In the genomic region with DNA sequence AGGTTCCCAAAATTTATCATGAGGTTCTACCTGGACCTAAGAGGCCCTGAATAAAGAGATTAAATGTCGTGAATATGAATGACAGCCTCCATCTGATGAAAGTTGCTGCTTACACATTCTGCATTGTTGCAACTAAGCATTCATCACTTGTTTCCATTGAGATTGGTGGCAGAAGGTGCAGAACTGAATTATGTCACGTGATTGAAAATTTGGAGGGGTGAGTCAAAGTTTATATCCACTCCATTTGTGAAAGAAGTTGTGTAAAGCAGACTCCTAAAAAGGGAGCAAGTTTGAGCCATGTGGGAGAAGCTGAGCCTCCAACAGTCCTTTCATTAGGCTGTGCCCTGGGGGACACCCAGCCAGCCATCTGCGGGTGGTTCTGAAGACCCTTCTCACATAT, we compare ENCODE assay signal across 22 cellular contexts. TPM values are rescaled to one million over a fixed set of nuclear protein-coding genes. Genes with fewer than 3 reads are reported as not detected.
DNase-seq lines count a peak whose midpoint lies in the region; ATAC-seq, FAIRE-seq and TF ChIP-seq lines count a peak whose summit lies in the region.
"Had no signal": no experiment of that assay in that cellular context is flagged by ENCODE, and none has a peak within 500 bp of the region (broad histone marks: within the 10 kb centered on the region; RNA-seq: fewer than 3 reads in every experiment).

No MANE protein-coding gene starts in this region.

- POLR2A ChIA-PET in K562 (lab: Yijun Ruan, JAX), result interaction anchor here (0.5 to 0.8 kb wide), 2 partner anchors 10 to 947 kb away, joined by 3 read pairs; no protein-coding TSS in a partner anchor
- POLR2A ChIA-PET in activated CD4-positive, alpha-beta memory T cell treated with anti-CD3 and anti-CD28 coated beads, Interleukin-2, amount 10 ng/mL, durations not matched to agents 7 days and 5 days (lab: Charles Lee), result no interaction called here

- H3K18ac ChIP-seq in neuronal stem cell (ENCODE audit: low read length), result no peak overlapping the region

- FAIRE-seq in K562 (lab: Jason Lieb, UNC), result no peak
- FAIRE-seq: A549, D721Med, G401.6, GM12891, GM19239 had no signal

- BruUV-seq in K562 (replicated peaks; lab: Mats Ljungman, UMichigan), result no TSS peak

- H4K20me1 ChIP-seq in K562 (replicated peaks; ENCODE audit: control insufficient read depth, insufficient read depth, low read length), result no peaks in the 10 kb centered on the region
- H4K20me1 ChIP-seq: BLaER1 treated with 17β-estradiol and CSF1 and Interleukin-3, amounts not matched to agents 10 nM and 100 nM had no signal

- no peak overlapping the region for H3K4me3 Mint-ChIP-seq in activated CD8-positive, alpha-beta memory T cell treated with anti-CD3 and anti-CD28 coated beads, Interleukin-2, amount 10 ng/mL, durations not matched to agents 7 days and 5 days
- H3K4me3 Mint-ChIP-seq in activated CD4-positive, alpha-beta memory T cell treated with anti-CD3 and anti-CD28 coated beads, Interleukin-2, amount 10 ng/mL, durations not matched to agents 7 days and 5 days, result no peak overlapping the region
- H3K4me3 Mint-ChIP-seq: B cell; CD4-positive, alpha-beta T cell; CD8-positive, alpha-beta T cell had no signal

- H3K9me3 Mint-ChIP-seq in activated CD8-positive, alpha-beta memory T cell treated with anti-CD3 and anti-CD28 coated beads, Interleukin-2, amount 10 ng/mL, durations not matched to agents 7 days and 5 days (ENCODE audit: low read depth), result no peaks in the 10 kb centered on the region
- H3K9me3 Mint-ChIP-seq in activated CD4-positive, alpha-beta memory T cell treated with anti-CD3 and anti-CD28 coated beads, Interleukin-2, amount 10 ng/mL, durations not matched to agents 7 days and 5 days, result peaks cover 6% of the 10 kb centered on the region

- no peaks in the 10 kb centered on the region for H3K36me3 ChIP-seq in K562 (ENCODE audit: control insufficient read depth, insufficient read depth, low read length)
- H3K36me3 ChIP-seq in neuronal stem cell (replicated peaks in 1 of 2; ENCODE audit: control insufficient read depth in 2 of 2, insufficient read depth in 2 of 2, low read length in 2 of 2), result no peaks in the 10 kb centered on the region
- H3K36me3 ChIP-seq: BLaER1 treated with 17β-estradiol and CSF1 and Interleukin-3, amounts not matched to agents 10 nM and 100 nM had no signal

- H2AK5ac ChIP-seq in neuronal stem cell (ENCODE audit: low read depth, low read length), result peak overlapping the region; percentile 30

- H3K27ac Mint-ChIP-seq in activated CD8-positive, alpha-beta memory T cell treated with anti-CD3 and anti-CD28 coated beads, Interleukin-2, amount 10 ng/mL, durations not matched to agents 7 days and 5 days, result no peak overlapping the region
- H3K27ac Mint-ChIP-seq in activated CD4-positive, alpha-beta memory T cell treated with anti-CD3 and anti-CD28 coated beads, Interleukin-2, amount 10 ng/mL, durations not matched to agents 7 days and 5 days, result no peak overlapping the region
- H3K27ac Mint-ChIP-seq: B cell; CD4-positive, alpha-beta T cell; CD8-positive, alpha-beta T cell had no signal

- H3K36me3 Mint-ChIP-seq in activated CD8-positive, alpha-beta memory T cell treated with anti-CD3 and anti-CD28 coated beads, Interleukin-2, amount 10 ng/mL, durations not matched to agents 7 days and 5 days, result no peaks in the 10 kb centered on the region
- no peaks in the 10 kb centered on the region for H3K36me3 Mint-ChIP-seq in activated CD4-positive, alpha-beta memory T cell treated with anti-CD3 and anti-CD28 coated beads, Interleukin-2, amount 10 ng/mL, durations not matched to agents 7 days and 5 days (ENCODE audit: low read depth)
- H3K36me3 Mint-ChIP-seq: CD8-positive, alpha-beta T cell had no signal

- H3K27me3 ChIP-seq in K562 (ENCODE audit: control insufficient read depth in 2 of 2, insufficient read depth in 2 of 2, low read length in 2 of 2) (peaks cover 2 to 16% of the 10 kb centered on the region in 2 experiments; a peak in 3 of 5 replicates), neuronal stem cell (ENCODE audit: control insufficient read depth in 3 of 3, insufficient read depth in 3 of 3, low read depth in 1 of 3, low read length in 3 of 3) (peaks cover 0 to 15% (median 0%) of the 10 kb centered on the region in 3 experiments)

- H2BK5ac ChIP-seq in neuronal stem cell (ENCODE audit: low read length), result no peak overlapping the region

- no peak overlapping the region for H3K27ac ChIP-seq in K562 (ENCODE audit: extremely low read depth, low read depth, low read length)
- H3K27ac ChIP-seq in neuronal stem cell (replicated peaks; ENCODE audit: low read length), result no peak overlapping the region
- H3K27ac ChIP-seq: 22Rv1; A549; BLaER1 treated with 17β-estradiol and CSF1 and Interleukin-3, amounts not matched to agents 10 nM and 100 nM; C4-2B had no signal

- H3K4me3 ChIP-seq in K562, result no peak overlapping the region
- H3K4me3 ChIP-seq in neuronal stem cell (ENCODE audit: low read length in 2 of 2), result no peak overlapping the region
- H3K4me3 ChIP-seq: A549; BLaER1 treated with 17β-estradiol and CSF1 and Interleukin-3, amounts not matched to agents 10 nM and 100 nM had no signal

- no peaks in the 10 kb centered on the region for H3K79me1 ChIP-seq in neuronal stem cell (ENCODE audit: low read depth, low read length)

- no peak for ATAC-seq in activated CD8-positive, alpha-beta memory T cell treated with anti-CD3 and anti-CD28 coated beads, Interleukin-2, amount 10 ng/mL, durations not matched to agents 7 days and 5 days
- ATAC-seq in K562, result no peak
- ATAC-seq: A549; CD8-positive, alpha-beta T cell had no signal

- H3K79me2 ChIP-seq in K562 (ENCODE audit: control insufficient read depth, insufficient read depth, low read length), result no peaks in the 10 kb centered on the region

- in situ Hi-C loops in K562 (cut with MboI), result no loop called here

- peaks cover 33% of the 10 kb centered on the region for H3K27me3 Mint-ChIP-seq in activated CD8-positive, alpha-beta memory T cell treated with anti-CD3 and anti-CD28 coated beads, Interleukin-2, amount 10 ng/mL, durations not matched to agents 7 days and 5 days
- H3K27me3 Mint-ChIP-seq in activated CD4-positive, alpha-beta memory T cell treated with anti-CD3 and anti-CD28 coated beads, Interleukin-2, amount 10 ng/mL, durations not matched to agents 7 days and 5 days, result peaks cover 42% of the 10 kb centered on the region

- no peaks in the 10 kb centered on the region for H3K9me1 ChIP-seq in K562 (ENCODE audit: control insufficient read depth, insufficient read depth, low read length)

- TF ChIP-seq EP300 in K562 (IDR thresholded peaks at IDR 0.05; ENCODE audit: low read length), result no peak

- no peak overlapping the region for H3K4ac ChIP-seq in neuronal stem cell (ENCODE audit: low read length)

- 9% methylated on average over 3 of the region's 3 CpGs for WGBS in K562 (ENCODE audit: insufficient coverage, low coverage, missing lambda C conversion rate)
- no CpG with 5 or more reads among the region's 3 CpGs for WGBS in neuronal stem cell (ENCODE audit: extremely low coverage in 2 of 2, insufficient read length in 2 of 2, insufficient replicate concordance in 1 of 2), 2 donors

- no peak overlapping the region for H2BK120ac ChIP-seq in neuronal stem cell (ENCODE audit: low read depth, low read length)

- no peak for TF ChIP-seq RAD21 in K562 (CRISPR knock-in tag; conservative IDR thresholded peaks at IDR 0.05 in 1 of 2, IDR thresholded peaks at IDR 0.05 in 1 of 2)

- H2AFZ ChIP-seq in K562 (ENCODE audit: low read depth, low read length) (no peak overlapping the region), neuronal stem cell (ENCODE audit: low read length) (no peak overlapping the region)

- no peak overlapping the region for H3K9ac ChIP-seq in K562 (ENCODE audit: insufficient read depth in 1 of 2, low read depth in 2 of 2, low read length in 2 of 2)
- no peak overlapping the region for H3K9ac ChIP-seq in neuronal stem cell (ENCODE audit: low read depth, low read length, poor library complexity)
- H3K9ac ChIP-seq: BLaER1 treated with 17β-estradiol and CSF1 and Interleukin-3, amounts not matched to agents 10 nM and 100 nM had no signal

- no peak overlapping the region for H3K23ac ChIP-seq in neuronal stem cell (ENCODE audit: low read depth, low read length, poor library complexity)

- peaks cover under 1% of the 10 kb centered on the region for H3K4me1 Mint-ChIP-seq in activated CD8-positive, alpha-beta memory T cell treated with anti-CD3 and anti-CD28 coated beads, Interleukin-2, amount 10 ng/mL, durations not matched to agents 7 days and 5 days
- H3K4me1 Mint-ChIP-seq in activated CD4-positive, alpha-beta memory T cell treated with anti-CD3 and anti-CD28 coated beads, Interleukin-2, amount 10 ng/mL, durations not matched to agents 7 days and 5 days, result peaks cover under 1% of the 10 kb centered on the region

- no peak for TF ChIP-seq CTCF in K562 (IDR thresholded peaks at IDR 0.05 in 2 of 3, conservative IDR thresholded peaks at IDR 0.05 in 1 of 3; ENCODE audit: insufficient read depth in 2 of 3, low read depth in 1 of 3, low read length in 3 of 3)

- H3K9me3 ChIP-seq in K562 (replicated peaks; ENCODE audit: control insufficient read depth, insufficient read depth, low read depth, low read length) (no peaks in the 10 kb centered on the region), neuronal stem cell (replicated peaks in 1 of 2; ENCODE audit: control insufficient read depth in 2 of 2, insufficient read depth in 1 of 2, low read depth in 1 of 2, low read length in 2 of 2) (peaks cover 2 to 10% of the 10 kb centered on the region in 2 donors)
- H3K9me3 ChIP-seq: A549, Caco-2 had no signal

- no peak overlapping the region for H2BK15ac ChIP-seq in neuronal stem cell (ENCODE audit: low read length)

- peaks cover 3 to 9% of the 10 kb centered on the region in 2 experiments; a peak in 2 of 5 replicates for H3K4me1 ChIP-seq in K562 (replicated peaks in 1 of 2; ENCODE audit: control insufficient read depth in 2 of 2, insufficient read depth in 2 of 2, low read length in 2 of 2)
- H3K4me1 ChIP-seq in neuronal stem cell (ENCODE audit: control insufficient read depth in 2 of 2, insufficient read depth in 1 of 2, low read depth in 1 of 2, low read length in 2 of 2), result peaks cover 0 to 2% of the 10 kb centered on the region in 2 donors
- H3K4me1 ChIP-seq: A549, Caco-2 had no signal

- no peak overlapping the region for H3K4me2 ChIP-seq in K562 (ENCODE audit: insufficient read depth, low read length)
- no peak overlapping the region for H3K4me2 ChIP-seq in neuronal stem cell (ENCODE audit: insufficient read depth, low read length, poor library complexity, severe bottlenecking)
- H3K4me2 ChIP-seq: A549 had no signal

- H2BK12ac ChIP-seq in neuronal stem cell (ENCODE audit: low read length), result no peak overlapping the region

- peak; percentile 30 for DNase-seq in activated CD8-positive, alpha-beta memory T cell treated with anti-CD3 and anti-CD28 coated beads, Interleukin-2, amount 50 U/mL, for 48 hours
- no peak for DNase-seq in activated CD8-positive, alpha-beta memory T cell treated with anti-CD3 and anti-CD28 coated beads, Interleukin-2, amount 10 ng/mL, durations not matched to agents 7 days and 5 days
- DNase-seq in K562 (ENCODE audit: extremely low read depth in 1 of 4, low spot score in 3 of 4), result no peak
- no peak for DNase-seq in neuronal stem cell (ENCODE audit: low spot score)
- DNase-seq in activated CD4-positive, alpha-beta memory T cell treated with anti-CD3 and anti-CD28 coated beads, Interleukin-2, amount 10 ng/mL, durations not matched to agents 7 days and 5 days, result no peak
- DNase-seq in kidney tubule cell (ENCODE audit: low spot score), result no peak
- DNase-seq: AML-193; Caco-2; Calu3; CD4-positive, alpha-beta T cell; CD8-positive, alpha-beta T cell; DMS79 treated with DMSO at 0.1 percent for 48 hours; GF-D8 had no signal

- no peak overlapping the region for H4K8ac ChIP-seq in neuronal stem cell (ENCODE audit: low read depth, low read length)

- CTCF ChIA-PET in activated CD8-positive, alpha-beta memory T cell treated with anti-CD3 and anti-CD28 coated beads, Interleukin-2, amount 10 ng/mL, durations not matched to agents 7 days and 5 days (lab: Charles Lee), result no interaction called here
- CTCF ChIA-PET in K562 (lab: Yijun Ruan, JAX; ENCODE audit: low intra/inter-chr PET ratio), result no interaction called here
- CTCF ChIA-PET in activated CD4-positive, alpha-beta memory T cell treated with anti-CD3 and anti-CD28 coated beads, Interleukin-2, amount 10 ng/mL, durations not matched to agents 7 days and 5 days (lab: Charles Lee), result no interaction called here

- no peak for TF ChIP-seq POLR2A in K562 (conservative IDR thresholded peaks at IDR 0.05)

- intact Hi-C loops in K562 (cut with micrococcal nuclease), result no loop called here

- no peak overlapping the region for H4K91ac ChIP-seq in neuronal stem cell (ENCODE audit: low read depth, low read length, poor library complexity)

- no peak overlapping the region for H3K14ac ChIP-seq in neuronal stem cell (ENCODE audit: low read length)

RNA-seq across cellular contexts. Expression of a gene that starts 4.9 kb away (rescaled TPM):
- 10 to 100 TPM; 15.2 to 17.4 TPM for total RNA-seq in activated CD8-positive, alpha-beta memory T cell treated with anti-CD3 and anti-CD28 coated beads, Interleukin-2, amount 10 ng/mL, durations not matched to agents 7 days and 5 days
- total RNA-seq in K562 (2011; cell fraction: chromatin; rRNA removed; ENCODE audit: low replicate concordance), result 48.5 and 59.3 TPM in 2 replicates
- total RNA-seq in K562 (2011; cell fraction: nucleolus; rRNA removed), result 20.2 and 20.4 TPM in 2 replicates
- 28.4 and 48.7 TPM in 2 replicates for total RNA-seq in K562 (2011; cell fraction: nucleoplasm; rRNA removed)
- 3.9 and 4.5 TPM in 2 replicates for total RNA-seq in K562 (2014; rRNA removed)
- 5.2 and 5.5 TPM in 2 replicates for total RNA-seq in K562 (2014; rRNA removed; fragmentation: Illumina TruSeq; extraction: Trizol)
- total RNA-seq in K562 (2015; rRNA removed; fragmentation: Illumina TruSeq; extraction: Trizol), result 3.4 and 3.6 TPM in 2 replicates
- 9.9 and 13.9 TPM in 2 replicates for total RNA-seq in K562 (2021)
- 2.3 and 4.2 TPM in 2 replicates for polyA plus RNA-seq in K562 (2011; rRNA removed)
- 2.4 and 3.4 TPM in 2 replicates for polyA plus RNA-seq in K562 (2011; cell fraction: cytosol; rRNA removed)
- 8.8 and 13.0 TPM in 2 replicates for polyA plus RNA-seq in K562 (2011; cell fraction: nucleus; rRNA removed)
- polyA plus RNA-seq in K562 (2012), result 3.5 and 6.1 TPM in 2 replicates
- polyA plus RNA-seq in K562 (2014; fragmentation: Illumina TruSeq; extraction: Trizol), result 5.8 and 8.2 TPM in 2 replicates
- polyA plus RNA-seq in K562 (2014; fragmentation: Nextera tagmentation; extraction: Ambion mirVana), result under 1 TPM; 0.70 to 0.80 TPM
- polyA plus RNA-seq in K562 (2014; rRNA removed), result 2.8 and 3.8 TPM in 2 replicates
- polyA minus RNA-seq in K562 (2011; rRNA and poly(A)+ RNA removed), result 11.2 and 11.8 TPM in 2 replicates
- polyA minus RNA-seq in K562 (2011; cell fraction: cytosol; rRNA and poly(A)+ RNA removed), result 4.7 and 12.2 TPM in 2 replicates
- polyA minus RNA-seq in K562 (2011; cell fraction: nucleus; rRNA and poly(A)+ RNA removed), result 8.2 and 13.9 TPM in 2 replicates
- 18.4 TPM for polyA plus RNA-seq in neuronal stem cell (2013, experiment 1 of 2)
- 18.9 TPM for polyA plus RNA-seq in neuronal stem cell (2013, experiment 2 of 2)
- total RNA-seq in activated CD4-positive, alpha-beta memory T cell treated with anti-CD3 and anti-CD28 coated beads, Interleukin-2, amount 10 ng/mL, durations not matched to agents 7 days and 5 days, result 10 to 100 TPM; 17.2 to 19.2 TPM
